ENCODE assay signal across 21 cellular contexts in the genomic region with DNA sequence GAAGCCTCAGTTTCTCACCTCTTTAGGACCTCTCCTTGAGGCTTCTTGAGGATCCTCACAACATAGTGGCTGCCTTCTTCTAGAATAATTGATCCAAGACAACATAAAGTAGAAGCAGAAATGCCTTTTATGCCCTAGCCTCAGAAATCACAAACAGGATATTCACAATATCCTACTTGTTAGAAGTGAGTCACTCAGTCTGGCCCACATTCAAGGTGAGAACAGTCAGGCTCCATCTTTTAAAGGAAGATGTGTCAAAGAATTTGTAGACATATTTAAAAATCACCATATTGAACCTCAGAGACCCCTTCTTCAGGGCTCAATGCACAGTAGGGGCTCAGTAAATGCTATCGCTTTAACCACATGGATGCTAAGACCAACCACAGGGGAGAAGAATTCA.
"Had no signal": no experiment of that assay in that cellular context is flagged by ENCODE, and none has a peak within 500 bp of the region (broad histone marks: within the 10 kb centered on the region; RNA-seq: fewer than 3 reads in every experiment).

No MANE protein-coding gene starts in this region.

- H3K4me1 Mint-ChIP-seq: WTC11 had no signal

- H3K27ac ChIP-seq: cardiac muscle cell, foreskin keratinocyte, left lung, sigmoid colon, SJSA1, tibial artery had no signal

- H3K27me3 Mint-ChIP-seq: activated CD4-positive, alpha-beta T cell treated with anti-CD3 and anti-CD28 coated beads, Interleukin-2, amount 10 ng/mL, durations not matched to agents 7 days and 5 days had no signal

- DNase-seq: activated CD4-positive, alpha-beta T cell treated with anti-CD3 and anti-CD28 coated beads, Interleukin-2, amount 10 ng/mL, durations not matched to agents 7 days and 5 days; activated naive CD4-positive, alpha-beta T cell treated with Interleukin-2 at 50 U/mL for 16 hours; activated T-cell treated with anti-CD3 and anti-CD28 coated beads, Interleukin-2, amount 50 U/mL, for 4 hours; effector memory CD4-positive, alpha-beta T cell; foreskin keratinocyte; kidney glomerular epithelial cell; left lung; natural killer cell; retina; sigmoid colon; stimulated activated CD4-positive, alpha-beta T cell treated with anti-CD3 and anti-CD28 coated beads, Interleukin-15, amount 100 ng/mL, for 24 hours; stimulated activated naive CD4-positive, alpha-beta T cell treated with Interleukin-2 at 50 U/mL for 16 hours; substantia nigra; T1000; tibial artery had no signal

- ATAC-seq: activated T-cell treated with anti-CD3 and anti-CD28 coated beads, Interleukin-2, amount 50 U/mL, for 4 hours; foreskin keratinocyte; left lung; WTC11 had no signal

- H3K4me3 Mint-ChIP-seq: activated CD4-positive, alpha-beta T cell treated with anti-CD3 and anti-CD28 coated beads, Interleukin-2, amount 10 ng/mL, durations not matched to agents 7 days and 5 days; activated T-cell treated with anti-CD3 and anti-CD28 coated beads, Interleukin-2, amount 50 U/mL, for 4 hours; natural killer cell; WTC11 had no signal

- H3K4me3 ChIP-seq: cardiac muscle cell, left lung, lung, sigmoid colon, SJSA1, smooth muscle cell, tibial artery had no signal

- H3K9me3 Mint-ChIP-seq: activated T-cell treated with anti-CD3 and anti-CD28 coated beads, Interleukin-2, amount 50 U/mL, for 4 hours had no signal

- H3K27ac Mint-ChIP-seq: progenitor cell of endocrine pancreas, WTC11 had no signal
